In genomic region chr10:60652628-60653027, GRCh38 we compare ENCODE assay signal across 13 cellular contexts.
DNase-seq lines count a peak whose midpoint lies in the region; ATAC-seq and TF ChIP-seq lines count a peak whose summit lies in the region.
"Had no signal": no experiment of that assay in that cellular context is flagged by ENCODE, and none has a peak within 500 bp of the region (broad histone marks: within the 10 kb centered on the region; RNA-seq: fewer than 3 reads in every experiment).

No MANE protein-coding gene starts in this region.

- H3K4me2 ChIP-seq in osteoblast (ENCODE audit: insufficient read depth, low read length): no peak overlapping the region

- H3K4me3 ChIP-seq in GM06990 (replicated peaks; ENCODE audit: low read depth, low read length) (no peak overlapping the region), osteoblast (ENCODE audit: insufficient read depth, low read length) (no peak overlapping the region)
- H3K4me3 ChIP-seq: esophagus squamous epithelium, GM23248 had no signal

- no peaks in the 10 kb centered on the region for H3K4me1 ChIP-seq in osteoblast (ENCODE audit: insufficient read depth, low read length)

- H3K36me3 Mint-ChIP-seq in naive thymus-derived CD8-positive, alpha-beta T cell: peaks cover 0 to 6% (median 0%) of the 10 kb centered on the region in 3 donors

- peaks cover 0 to 5% (median 4%) of the 10 kb centered on the region in 4 donors for H3K4me1 Mint-ChIP-seq in naive thymus-derived CD8-positive, alpha-beta T cell

- H3K36me3 ChIP-seq in GM06990 (ENCODE audit: control insufficient read depth, insufficient read depth, low read length) (no peaks in the 10 kb centered on the region), osteoblast (ENCODE audit: insufficient read depth, low read length) (no peaks in the 10 kb centered on the region)
- H3K36me3 ChIP-seq: esophagus squamous epithelium had no signal

- no peaks in the 10 kb centered on the region for H3K79me2 ChIP-seq in osteoblast (ENCODE audit: insufficient read depth, low read length)

- H3K27ac Mint-ChIP-seq in naive thymus-derived CD8-positive, alpha-beta T cell: peak overlapping the region in 1 of 10 donors; percentile 37

- POLR2A ChIA-PET in naive thymus-derived CD8-positive, alpha-beta T cell (lab: Charles Lee): no interaction called here

- H3K4me3 Mint-ChIP-seq in naive thymus-derived CD8-positive, alpha-beta T cell: no peak overlapping the region
- H3K4me3 Mint-ChIP-seq: central memory CD8-positive, alpha-beta T cell had no signal

- ATAC-seq in GM19452 (IDR thresholded peaks at IDR 0.05; ENCODE audit: unreplicated experiment) (peak; percentile 94), HG02884 (IDR thresholded peaks at IDR 0.05; ENCODE audit: unreplicated experiment) (peak; percentile 76), HG03521 (IDR thresholded peaks at IDR 0.05; ENCODE audit: unreplicated experiment) (peak; percentile 89)
- no peak for ATAC-seq in naive thymus-derived CD8-positive, alpha-beta T cell

- H3K27me3 Mint-ChIP-seq in naive thymus-derived CD8-positive, alpha-beta T cell: peaks cover 0 to 2% (median 0%) of the 10 kb centered on the region in 5 donors
- H3K27me3 Mint-ChIP-seq: central memory CD8-positive, alpha-beta T cell had no signal

- H3K27ac ChIP-seq in osteoblast (ENCODE audit: low read depth, low read length): no peak overlapping the region
- H3K27ac ChIP-seq: esophagus squamous epithelium, GM23248 had no signal

- peak; percentile 13 for DNase-seq in GM06990 (ENCODE audit: extremely low read depth, insufficient read length)
- no peak for DNase-seq in naive thymus-derived CD8-positive, alpha-beta T cell
- no peak for DNase-seq in NCI-H1694 (lab: John Stamatoyannopoulos, UW)
- no peak for DNase-seq in T-helper 9 cell
- no peak for DNase-seq in osteoblast (ENCODE audit: insufficient read length, low spot score, missing footprints)
- DNase-seq: activated CD4-positive, CD25-positive, alpha-beta regulatory T cell treated with anti-CD3 and anti-CD28 coated beads, Interleukin-2, amount 50 U/mL, for 72 hours; esophagus squamous epithelium; GM23248; SIG-M5 had no signal

- no peak overlapping the region for H2AFZ ChIP-seq in osteoblast (ENCODE audit: low read length)
- H2AFZ ChIP-seq: GM23248 had no signal

- no peaks in the 10 kb centered on the region for H3K9me3 Mint-ChIP-seq in naive thymus-derived CD8-positive, alpha-beta T cell
- H3K9me3 Mint-ChIP-seq: central memory CD8-positive, alpha-beta T cell had no signal

- H3K9me3 ChIP-seq in osteoblast (ENCODE audit: low read depth, low read length): no peaks in the 10 kb centered on the region
- H3K9me3 ChIP-seq: esophagus squamous epithelium had no signal

- H4K20me1 ChIP-seq in osteoblast (ENCODE audit: insufficient read depth, low read length): no peaks in the 10 kb centered on the region

- H3K27me3 ChIP-seq in GM06990 (replicated peaks; ENCODE audit: control insufficient read depth, insufficient read depth, low read length) (no peaks in the 10 kb centered on the region), osteoblast (ENCODE audit: insufficient read depth, low read length) (no peaks in the 10 kb centered on the region)
- H3K27me3 ChIP-seq: esophagus squamous epithelium had no signal

- TF ChIP-seq CTCF in GM06990 (IDR thresholded peaks at IDR 0.05; ENCODE audit: insufficient read depth, low read length, poor library complexity, severe bottlenecking) (no peak), osteoblast (IDR thresholded peaks at IDR 0.05; ENCODE audit: extremely low read depth, low read depth, low read length) (no peak)

Comparison
In these comparisons a context has a peak if more than half of its experiments do, and no peak if none do; other contexts are left out.
1. ATAC-seq: peak in GM19452 (single experiment), HG02884 (single experiment) and HG03521 (single experiment); none in naive thymus-derived CD8-positive, alpha-beta T cell (0 of 2).